ENCODE assay signal across 19 cellular contexts in genomic region chr20:2279245-2279779, GRCh38. TPM values are rescaled to one million over a fixed set of nuclear protein-coding genes. Genes with fewer than 3 reads are reported as not detected.
"Had no signal": no experiment of that assay in that cellular context is flagged by ENCODE, and none has a peak within 500 bp of the region (broad histone marks: within the 10 kb centered on the region; RNA-seq: fewer than 3 reads in every experiment).

No MANE protein-coding gene starts in this region.

- H3K27me3 ChIP-seq: hepatocyte had no signal

- DNase-seq: activated naive CD4-positive, alpha-beta T cell treated with anti-CD3 and anti-CD28 coated beads, Interleukin-2, amount 10 ng/mL, durations not matched to agents 7 days and 5 days; activated T-cell treated with anti-CD3 and anti-CD28 coated beads for 4 hours; erythroblast; left lung; mammary epithelial cell; naive B cell; right cardiac atrium; small intestine; stimulated activated CD4-positive, alpha-beta T cell treated with anti-CD3 and anti-CD28 coated beads, Interleukin-4, amount 100 ng/mL, for 4 hours; stimulated activated CD8-positive, alpha-beta memory T cell treated with anti-CD3 and anti-CD28 coated beads, Interleukin-4, amount 100 ng/mL, for 48 hours; stimulated activated naive CD8-positive, alpha-beta T cell treated with anti-CD3 and anti-CD28 coated beads, Interleukin-15, Interleukin-2, amounts not matched to agents 100 U/mL and 50 U/mL, for 24 hours had no signal

- H3K4me3 ChIP-seq: hepatocyte, left lung, suprapubic skin had no signal

- ATAC-seq: activated T-helper 17 cell treated with anti-CD3 and anti-CD28 coated beads, Interleukin-2, amount 50 U/mL, for 72 hours; left lung; right cardiac atrium; stimulated activated naive CD8-positive, alpha-beta T cell treated with anti-CD3 and anti-CD28 coated beads, Interleukin-15, Interleukin-2, amounts not matched to agents 100 U/mL and 50 U/mL, for 24 hours had no signal

- H3K27ac ChIP-seq: hepatocyte, left lung, suprapubic skin had no signal

RNA-seq across cellular contexts. Expression of gene TGM3, which starts 16.5 kb away (rescaled TPM):
- total RNA-seq: activated CD8-positive, alpha-beta memory T cell treated with anti-CD3 and anti-CD28 coated beads for 36 hours; astrocyte; chondrocyte; dermis microvascular lymphatic vessel endothelial cell; mammary epithelial cell; posterior vena cava; right cardiac atrium had no signal
